2 cellular contexts compared by ENCODE assay signal in genomic region chr3:161322781-161323568, GRCh38.
A peak's percentile ranks its signal among the peaks of the same experiment; 100 is the strongest.
TF ChIP-seq lines count a peak whose summit lies in the region.

No MANE protein-coding gene starts in this region.

TF ChIP-seq in HepG2, 621 proteins besides CTCF, POLR2A, EP300 and RAD21 (continues in another document):
- TF ChIP-seq ZNF362 (CRISPR knock-in tag; IDR thresholded peaks at IDR 0.05; ENCODE audit: borderline replicate concordance) (no peak), HMG20A (CRISPR knock-in tag; IDR thresholded peaks at IDR 0.05; ENCODE audit: borderline replicate concordance) (peak; percentile 97), ZNF260 (CRISPR knock-in tag; IDR thresholded peaks at IDR 0.05; ENCODE audit: borderline replicate concordance, low read depth) (no peak), ZNF619 (CRISPR knock-in tag; IDR thresholded peaks at IDR 0.05) (no peak), ZNF563 (CRISPR knock-in tag; IDR thresholded peaks at IDR 0.05) (no peak), NFATC3 (CRISPR knock-in tag; IDR thresholded peaks at IDR 0.05) (no peak), ZNF251 (CRISPR knock-in tag; IDR thresholded peaks at IDR 0.05) (no peak), PREB (CRISPR knock-in tag; IDR thresholded peaks at IDR 0.05) (no peak), TAF1 (CRISPR knock-in tag; IDR thresholded peaks at IDR 0.05) (no peak), NR2F6 (IDR thresholded peaks at IDR 0.05) (0 out of 2 replicates have a peak, but pooled peaks have one; percentile 41), NR2F6 (CRISPR knock-in tag; IDR thresholded peaks at IDR 0.05) (peak; percentile 63), ZNF605 (CRISPR knock-in tag; IDR thresholded peaks at IDR 0.05) (no peak), FOXC1 (CRISPR knock-in tag; IDR thresholded peaks at IDR 0.05; ENCODE audit: borderline replicate concordance) (no peak), SNAPC2 (CRISPR knock-in tag; IDR thresholded peaks at IDR 0.05) (no peak), HHEX (CRISPR knock-in tag; IDR thresholded peaks at IDR 0.05) (peak; percentile 91), SRF (IDR thresholded peaks at IDR 0.05; ENCODE audit: low read depth, low read length) (no peak), TCF7 (IDR thresholded peaks at IDR 0.05; ENCODE audit: low read depth) (peak; percentile 86), ZMAT3 (CRISPR knock-in tag; conservative IDR thresholded peaks at IDR 0.05) (no peak), ZNF329 (CRISPR knock-in tag; IDR thresholded peaks at IDR 0.05; ENCODE audit: low read depth) (no peak), NR3C1 (CRISPR knock-in tag; IDR thresholded peaks at IDR 0.05) (no peak), ZNF12 (CRISPR knock-in tag; IDR thresholded peaks at IDR 0.05) (peak; percentile 43; the same call in 1 of the 2 replicates), SOX5 (CRISPR knock-in tag; IDR thresholded peaks at IDR 0.05; ENCODE audit: borderline replicate concordance) (peak; percentile 94), MAFK (conservative IDR thresholded peaks at IDR 0.05 in 1 of 2, IDR thresholded peaks at IDR 0.05 in 1 of 2; ENCODE audit: low read length in 2 of 2) (no peak), ZNF546 (CRISPR knock-in tag; conservative IDR thresholded peaks at IDR 0.05) (no peak), MYC (CRISPR knock-in tag; IDR thresholded peaks at IDR 0.05; ENCODE audit: borderline replicate concordance) (no peak), ZBTB2 (CRISPR knock-in tag; IDR thresholded peaks at IDR 0.05; ENCODE audit: low read depth) (no peak), ZNF609 (CRISPR knock-in tag; IDR thresholded peaks at IDR 0.05; ENCODE audit: borderline replicate concordance) (peak; percentile 96), ZNF550 (CRISPR knock-in tag; IDR thresholded peaks at IDR 0.05; ENCODE audit: borderline replicate concordance) (no peak), ZNF337 (CRISPR knock-in tag; IDR thresholded peaks at IDR 0.05; ENCODE audit: borderline replicate concordance, low read depth) (no peak), ZNF317 (CRISPR knock-in tag; IDR thresholded peaks at IDR 0.05) (no peak)

TF ChIP-seq in WTC11, 78 proteins besides CTCF, POLR2A, EP300 and RAD21 (continued from another document):
- TF ChIP-seq RELA (CRISPR knock-in tag; IDR thresholded peaks at IDR 0.05; ENCODE audit: borderline replicate concordance) (no peak), ATF1 (CRISPR knock-in tag; IDR thresholded peaks at IDR 0.05) (no peak)
